ENCODE assay signal across 8 cellular contexts in genomic region chr15:99799854-99800250, GRCh38.
A peak's percentile ranks its signal among the peaks of the same experiment; 100 is the strongest.
DNase-seq lines count a peak whose midpoint lies in the region; ATAC-seq and TF ChIP-seq lines count a peak whose summit lies in the region.
"Not testable (repeated sequence)": the region's sequence is repeated elsewhere in the genome, so short reads cannot be mapped to it uniquely, and the experiment has no call there.

No MANE protein-coding gene starts in this region.

- H3K4me1 Mint-ChIP-seq in activated CD4-positive, alpha-beta T cell treated with anti-CD3 and anti-CD28 coated beads, Interleukin-2, amount 10 ng/mL, durations not matched to agents 24 days and 14 days; activated T-helper 1 cell treated with anti-CD3 and anti-CD28 coated beads, Interleukin-12 subunit alpha, Interleukin-12 subunit beta, Interleukin-2, Interleukin-4 antibody, amounts not matched to agents 30 ng/mL and 10 ng/mL and 1 ng/mL, durations not matched to agents 14 hours and 24 hours and 36 hours (ENCODE audit: low read depth); endothelial cell (ENCODE audit: unreplicated experiment): not testable (repeated sequence)

- H3K27ac ChIP-seq in left ventricle myocardium inferior (replicated peaks): peak overlapping the region; percentile 82
- H3K27ac ChIP-seq in right atrium auricular region: peak overlapping the region; percentile 65 to 67
- not testable (repeated sequence) for H3K27ac ChIP-seq in right cardiac atrium (ENCODE audit: low read length)

- DNase-seq in ELF-1 (ENCODE audit: low read depth, low spot score): peak; percentile 4
- not testable (repeated sequence) for DNase-seq in activated CD4-positive, alpha-beta T cell treated with anti-CD3 and anti-CD28 coated beads, Interleukin-2, amount 10 ng/mL, durations not matched to agents 24 days and 14 days; activated T-helper 1 cell treated with anti-CD3 and anti-CD28 coated beads, Interleukin-12 subunit alpha, Interleukin-12 subunit beta, Interleukin-2, Interleukin-4 antibody, amounts not matched to agents 30 ng/mL and 10 ng/mL and 1 ng/mL, durations not matched to agents 14 hours and 24 hours and 36 hours (ENCODE audit: low spot score); endothelial cell (ENCODE audit: low spot score); left ventricle myocardium inferior; right atrium auricular region (ENCODE audit: low spot score)
- peak; percentile 21 for DNase-seq in left ventricle myocardium superior
- DNase-seq in right cardiac atrium: peak in 2 of 3 donors; percentile 41 to 47

- intact Hi-C loops in activated CD4-positive, alpha-beta T cell treated with anti-CD3 and anti-CD28 coated beads, Interleukin-2, amount 10 ng/mL, durations not matched to agents 24 days and 14 days (cut with micrococcal nuclease); activated T-helper 1 cell treated with anti-CD3 and anti-CD28 coated beads, Interleukin-12 subunit alpha, Interleukin-12 subunit beta, Interleukin-2, Interleukin-4 antibody, amounts not matched to agents 30 ng/mL and 10 ng/mL and 1 ng/mL, durations not matched to agents 14 hours and 24 hours and 36 hours (cut with micrococcal nuclease); left ventricle myocardium inferior (cut with micrococcal nuclease); left ventricle myocardium superior (cut with micrococcal nuclease); right cardiac atrium (cut with DNase I): not testable (repeated sequence)

- H3K36me3 ChIP-seq in left ventricle myocardium inferior, right atrium auricular region: not testable (repeated sequence)

- WGBS in right cardiac atrium: 92% methylated on average over 33 of the region's 33 CpGs

- H3K27ac Mint-ChIP-seq in activated CD4-positive, alpha-beta T cell treated with anti-CD3 and anti-CD28 coated beads, Interleukin-2, amount 10 ng/mL, durations not matched to agents 24 days and 14 days: peak overlapping the region; percentile 47
- H3K27ac Mint-ChIP-seq in activated T-helper 1 cell treated with anti-CD3 and anti-CD28 coated beads, Interleukin-12 subunit alpha, Interleukin-12 subunit beta, Interleukin-2, Interleukin-4 antibody, amounts not matched to agents 30 ng/mL and 10 ng/mL and 1 ng/mL, durations not matched to agents 14 hours and 24 hours and 36 hours: peak overlapping the region; percentile 55
- peak overlapping the region; percentile 24 for H3K27ac Mint-ChIP-seq in endothelial cell (ENCODE audit: unreplicated experiment)

- not testable (repeated sequence) for H3K9me3 ChIP-seq in left ventricle myocardium inferior (replicated peaks); right atrium auricular region; right cardiac atrium (ENCODE audit: control insufficient read depth, low read length)

- not testable (repeated sequence) for H3K9me3 Mint-ChIP-seq in activated CD4-positive, alpha-beta T cell treated with anti-CD3 and anti-CD28 coated beads, Interleukin-2, amount 10 ng/mL, durations not matched to agents 24 days and 14 days; activated T-helper 1 cell treated with anti-CD3 and anti-CD28 coated beads, Interleukin-12 subunit alpha, Interleukin-12 subunit beta, Interleukin-2, Interleukin-4 antibody, amounts not matched to agents 30 ng/mL and 10 ng/mL and 1 ng/mL, durations not matched to agents 14 hours and 24 hours and 36 hours; endothelial cell (ENCODE audit: unreplicated experiment)

- H3K4me3 ChIP-seq in left ventricle myocardium inferior; right atrium auricular region; right cardiac atrium (ENCODE audit: low read length): not testable (repeated sequence)

- TF ChIP-seq CTCF in endothelial cell (IDR thresholded peaks at IDR 0.05; ENCODE audit: unreplicated experiment); left ventricle myocardium inferior (IDR thresholded peaks at IDR 0.05; ENCODE audit: borderline replicate concordance); right atrium auricular region (IDR thresholded peaks at IDR 0.05): not testable (repeated sequence)

- not testable (repeated sequence) for H3K27me3 Mint-ChIP-seq in activated CD4-positive, alpha-beta T cell treated with anti-CD3 and anti-CD28 coated beads, Interleukin-2, amount 10 ng/mL, durations not matched to agents 24 days and 14 days; activated T-helper 1 cell treated with anti-CD3 and anti-CD28 coated beads, Interleukin-12 subunit alpha, Interleukin-12 subunit beta, Interleukin-2, Interleukin-4 antibody, amounts not matched to agents 30 ng/mL and 10 ng/mL and 1 ng/mL, durations not matched to agents 14 hours and 24 hours and 36 hours (ENCODE audit: insufficient read depth); endothelial cell (ENCODE audit: unreplicated experiment)

- not testable (repeated sequence) for H3K36me3 Mint-ChIP-seq in activated CD4-positive, alpha-beta T cell treated with anti-CD3 and anti-CD28 coated beads, Interleukin-2, amount 10 ng/mL, durations not matched to agents 24 days and 14 days (ENCODE audit: low read depth); activated T-helper 1 cell treated with anti-CD3 and anti-CD28 coated beads, Interleukin-12 subunit alpha, Interleukin-12 subunit beta, Interleukin-2, Interleukin-4 antibody, amounts not matched to agents 30 ng/mL and 10 ng/mL and 1 ng/mL, durations not matched to agents 14 hours and 24 hours and 36 hours (ENCODE audit: low read depth); endothelial cell (ENCODE audit: low read depth, unreplicated experiment)

- ATAC-seq in left ventricle myocardium superior, right cardiac atrium: not testable (repeated sequence)

- H3K4me1 ChIP-seq in left ventricle myocardium inferior; right atrium auricular region; right cardiac atrium (ENCODE audit: control insufficient read depth, insufficient read depth, low read length): not testable (repeated sequence)

- H3K27me3 ChIP-seq in left ventricle myocardium inferior (ENCODE audit: low read depth); right atrium auricular region; right cardiac atrium (ENCODE audit: control insufficient read depth, insufficient read depth): not testable (repeated sequence)

- H3K4me3 Mint-ChIP-seq in activated CD4-positive, alpha-beta T cell treated with anti-CD3 and anti-CD28 coated beads, Interleukin-2, amount 10 ng/mL, durations not matched to agents 24 days and 14 days; activated T-helper 1 cell treated with anti-CD3 and anti-CD28 coated beads, Interleukin-12 subunit alpha, Interleukin-12 subunit beta, Interleukin-2, Interleukin-4 antibody, amounts not matched to agents 30 ng/mL and 10 ng/mL and 1 ng/mL, durations not matched to agents 14 hours and 24 hours and 36 hours; endothelial cell (ENCODE audit: unreplicated experiment): not testable (repeated sequence)
